Comparison of ENCODE assay signal across 15 cellular contexts in genomic region chr18:77711096-77711495, GRCh38.
DNase-seq lines count a peak whose midpoint lies in the region; ATAC-seq and TF ChIP-seq lines count a peak whose summit lies in the region.
"Had no signal": no experiment of that assay in that cellular context is flagged by ENCODE, and none has a peak within 500 bp of the region (broad histone marks: within the 10 kb centered on the region; RNA-seq: fewer than 3 reads in every experiment).

No MANE protein-coding gene starts in this region.

- ATAC-seq in HG03469 (IDR thresholded peaks at IDR 0.05; ENCODE audit: unreplicated experiment) = no peak

- H3K27ac Mint-ChIP-seq in activated CD4-positive, alpha-beta memory T cell treated with anti-CD3 and anti-CD28 coated beads for 36 hours = no peak overlapping the region
- H3K27ac Mint-ChIP-seq: activated naive CD8-positive, alpha-beta T cell had no signal

- H3K9ac ChIP-seq in Karpas-422 (ENCODE audit: low read length) = no peak overlapping the region

- POLR2A ChIA-PET in RWPE1 (lab: Yijun Ruan, JAX; ENCODE audit: low non-redundant PET) = no interaction called here
- POLR2A ChIA-PET in activated CD4-positive, alpha-beta memory T cell treated with anti-CD3 and anti-CD28 coated beads for 36 hours (lab: Charles Lee) = no interaction called here

- no peaks in the 10 kb centered on the region for H3K79me2 ChIP-seq in Karpas-422 (ENCODE audit: low read length)

- H3K27me3 ChIP-seq in Karpas-422 (ENCODE audit: low read length) = no peaks in the 10 kb centered on the region
- H3K27me3 ChIP-seq: sigmoid colon had no signal

- H3K4me1 Mint-ChIP-seq in activated CD4-positive, alpha-beta memory T cell treated with anti-CD3 and anti-CD28 coated beads for 36 hours (ENCODE audit: low read depth) = no peaks in the 10 kb centered on the region

- no peak overlapping the region for H3K4me2 ChIP-seq in Karpas-422 (ENCODE audit: low read depth, low read length, poor library complexity, severe bottlenecking)

- no peaks in the 10 kb centered on the region for H3K36me3 ChIP-seq in Karpas-422 (ENCODE audit: insufficient read depth, low read length)
- H3K36me3 ChIP-seq: sigmoid colon had no signal

- CTCF ChIA-PET in RWPE1 (lab: Yijun Ruan, JAX) = interaction anchor here (0.6 kb wide), 2 partner anchors 161 to 558 kb away, joined by 3 read pairs; no protein-coding TSS in a partner anchor
- CTCF ChIA-PET in activated CD4-positive, alpha-beta memory T cell treated with anti-CD3 and anti-CD28 coated beads for 36 hours (lab: Charles Lee) = no interaction called here

- H3K9me2 ChIP-seq in Karpas-422 (replicated peaks; ENCODE audit: insufficient read depth, low read length) = no peaks in the 10 kb centered on the region

- no peaks in the 10 kb centered on the region for H3K9me3 ChIP-seq in Karpas-422 (ENCODE audit: low read length)
- H3K9me3 ChIP-seq: sigmoid colon had no signal

- H3K4me3 ChIP-seq in Karpas-422 (ENCODE audit: low read length) = no peak overlapping the region
- H3K4me3 ChIP-seq: sigmoid colon, SK-N-MC had no signal

- H4K20me1 ChIP-seq in Karpas-422 (ENCODE audit: insufficient read depth, low read depth, low read length) = no peaks in the 10 kb centered on the region

- no peak overlapping the region for H2AFZ ChIP-seq in Karpas-422 (ENCODE audit: low read length)

- peaks cover 5% of the 10 kb centered on the region for H3K27me3 Mint-ChIP-seq in activated CD4-positive, alpha-beta memory T cell treated with anti-CD3 and anti-CD28 coated beads for 36 hours

- H3K4me3 Mint-ChIP-seq in activated CD4-positive, alpha-beta memory T cell treated with anti-CD3 and anti-CD28 coated beads for 36 hours = no peak overlapping the region
- H3K4me3 Mint-ChIP-seq: activated naive CD8-positive, alpha-beta T cell had no signal

- peaks cover 2% of the 10 kb centered on the region for H3K9me3 Mint-ChIP-seq in activated CD4-positive, alpha-beta memory T cell treated with anti-CD3 and anti-CD28 coated beads for 36 hours

- DNase-seq in DMS53 (lab: John Stamatoyannopoulos, UW) (peak; percentile 44), DMS53 treated with DMSO at 0.1 percent for 48 hours (lab: John Stamatoyannopoulos, UW; ENCODE audit: unreplicated experiment) (no peak), Karpas-422 (peak; percentile 58), RWPE1 (ENCODE audit: low spot score) (peak; percentile 2), left kidney (ENCODE audit: low read depth, low spot score) (peak; percentile 2), AG08396 (ENCODE audit: low spot score) (no peak)
- no peak for DNase-seq in activated CD4-positive, alpha-beta memory T cell treated with anti-CD3 and anti-CD28 coated beads for 36 hours
- DNase-seq: activated CD4-positive, alpha-beta T cell treated with anti-CD3 and anti-CD28 coated beads, Interleukin-2, amount 50 U/mL, for 48 hours; effector memory CD4-positive, alpha-beta T cell; GF-D8; MV-4-11; sigmoid colon had no signal

- H3K27ac ChIP-seq in Karpas-422 (ENCODE audit: low read length) = no peak overlapping the region
- no peak overlapping the region for H3K27ac ChIP-seq in RWPE1
- H3K27ac ChIP-seq: sigmoid colon, SK-N-MC had no signal

- intact Hi-C loops in activated CD4-positive, alpha-beta memory T cell treated with anti-CD3 and anti-CD28 coated beads for 36 hours (cut with micrococcal nuclease) = no loop called here

- H3K36me3 Mint-ChIP-seq in activated CD4-positive, alpha-beta memory T cell treated with anti-CD3 and anti-CD28 coated beads for 36 hours = no peaks in the 10 kb centered on the region
- H3K36me3 Mint-ChIP-seq: activated naive CD8-positive, alpha-beta T cell had no signal

- TF ChIP-seq CTCF in RWPE1 (conservative IDR thresholded peaks at IDR 0.05; ENCODE audit: low read depth) = peak; percentile 50

- no peaks in the 10 kb centered on the region for H3K4me1 ChIP-seq in Karpas-422 (ENCODE audit: low read length)
- H3K4me1 ChIP-seq: sigmoid colon had no signal

Comparison
In these comparisons a context has a peak if more than half of its experiments do, and no peak if none do; other contexts are left out.
1. DNase-seq: peak in DMS53 (single experiment), Karpas-422 (single experiment), RWPE1 (single experiment) and left kidney (single experiment); none in DMS53 treated with DMSO at 0.1 percent for 48 hours (single experiment), activated CD4-positive, alpha-beta memory T cell treated with anti-CD3 and anti-CD28 coated beads for 36 hours (single experiment) and AG08396 (single experiment).